In the genomic region with DNA sequence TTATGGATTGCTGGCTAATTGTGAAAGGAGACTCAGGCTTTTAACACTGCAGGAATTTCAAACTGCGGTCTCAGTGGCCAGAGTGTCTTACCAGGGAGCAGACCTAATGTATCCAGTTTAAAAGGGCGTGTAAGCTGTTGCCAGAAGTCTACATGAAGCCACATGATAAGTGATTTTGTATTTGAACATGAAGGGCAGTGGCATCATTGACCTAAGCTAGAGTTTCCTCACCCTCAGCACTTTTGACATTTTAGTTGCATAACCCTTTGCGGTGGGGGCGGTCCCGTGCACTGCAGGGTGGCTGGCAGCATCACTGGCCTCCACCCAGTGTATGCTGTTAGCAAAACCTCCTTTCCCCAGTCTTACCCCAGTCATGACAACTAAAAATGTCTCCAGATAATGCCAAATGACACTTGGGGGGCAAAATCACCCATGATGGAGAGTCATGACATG, we compare ENCODE assay signal across 8 cellular contexts. TPM values are rescaled to one million over a fixed set of nuclear protein-coding genes. Genes with fewer than 3 reads are reported as not detected.
DNase-seq lines count a peak whose midpoint lies in the region; ATAC-seq, FAIRE-seq and TF ChIP-seq lines count a peak whose summit lies in the region.
"Had no signal": no experiment of that assay in that cellular context is flagged by ENCODE, and none has a peak within 500 bp of the region (broad histone marks: within the 10 kb centered on the region; RNA-seq: fewer than 3 reads in every experiment).

No MANE protein-coding gene starts in this region.

- peak; percentile 91 for FAIRE-seq in GM19239 (lab: Jason Lieb, UNC)

- H3K36me3 Mint-ChIP-seq in activated B cell treated with CpG ODN at 0.5 μM for 24 hours (ENCODE audit: low read depth): peaks cover 31% of the 10 kb centered on the region

- TF ChIP-seq CTCF in activated B cell treated with CpG ODN at 0.5 μM for 24 hours (IDR thresholded peaks at IDR 0.05): no peak

- H3K4me1 Mint-ChIP-seq in activated B cell treated with CpG ODN at 0.5 μM for 24 hours: peaks cover 95% of the 10 kb centered on the region

- no peaks in the 10 kb centered on the region for H3K27me3 Mint-ChIP-seq in activated B cell treated with CpG ODN at 0.5 μM for 24 hours

- peak overlapping the region; percentile 95 for H3K27ac Mint-ChIP-seq in activated B cell treated with CpG ODN at 0.5 μM for 24 hours

- intact Hi-C loops in activated B cell treated with CpG ODN at 0.5 μM for 24 hours (cut with micrococcal nuclease): loop anchor here (1.0 to 5.0 kb wide), 17 partner anchors 12 to 325 kb away; partner anchors contain the start of genes CLYBL, GPR18 and GPR183

- H3K9me3 Mint-ChIP-seq in activated B cell treated with CpG ODN at 0.5 μM for 24 hours: no peaks in the 10 kb centered on the region

- CTCF ChIA-PET in activated B cell treated with CpG ODN at 0.5 μM for 24 hours (lab: Charles Lee): interaction anchor here (0.9 to 4.0 kb wide), 13 partner anchors 12 to 154 kb away, joined by 3 to 37 read pairs (median 6); partner anchors contain the start of gene GPR183

- H3K4me3 Mint-ChIP-seq in activated B cell treated with CpG ODN at 0.5 μM for 24 hours: peak overlapping the region; percentile 75

- POLR2A ChIA-PET in activated B cell treated with CpG ODN at 0.5 μM for 24 hours (lab: Charles Lee): interaction anchor here (0.6 to 3.8 kb wide), 24 partner anchors 9 to 261 kb away, joined by 3 to 45 read pairs (median 5); partner anchors contain the start of genes GPR18, GPR183 and UBAC2

- no peak for DNase-seq in GM19239 (ENCODE audit: insufficient read length, low spot score)
- DNase-seq in activated B cell treated with CpG ODN at 0.5 μM for 24 hours: peak; percentile 46
- peak; percentile 47 for DNase-seq in glomerular visceral epithelial cell (ENCODE audit: extremely low spot score)
- DNase-seq in stimulated activated naive CD4-positive, alpha-beta T cell (lab: John Stamatoyannopoulos, UW): peak; percentile 27 to 57 (median 46)
- DNase-seq in globus pallidus (ENCODE audit: low spot score): no peak
- DNase-seq in 8988T: no peak

- ATAC-seq in HG03066 (IDR thresholded peaks at IDR 0.05; ENCODE audit: low read depth, unreplicated experiment): peak; percentile 71
- ATAC-seq in activated B cell treated with CpG ODN at 0.5 μM for 24 hours (ENCODE audit: low read depth): peak; percentile 81
- ATAC-seq: Panc1 had no signal

RNA-seq across cellular contexts. Expression of gene GPR18, which starts 23.7 kb away (rescaled TPM):
- 29.0 and 32.4 TPM in 2 replicates for total RNA-seq in activated B cell treated with CpG ODN at 0.5 μM for 24 hours

RNA-seq across cellular contexts. Expression of gene GPR183, which starts 25.4 kb away (rescaled TPM):
- 84.5 and 86.4 TPM in 2 replicates for total RNA-seq in activated B cell treated with CpG ODN at 0.5 μM for 24 hours

Comparison
In these comparisons a context has a peak if more than half of its experiments do, and no peak if none do; other contexts are left out.
1. DNase-seq: peak in activated B cell treated with CpG ODN at 0.5 μM for 24 hours (single experiment), glomerular visceral epithelial cell (single experiment) and stimulated activated naive CD4-positive, alpha-beta T cell (6 of 6); none in GM19239 (single experiment), globus pallidus (single experiment) and 8988T (single experiment).